ENCODE assay signal across 23 cellular contexts in the genomic region with DNA sequence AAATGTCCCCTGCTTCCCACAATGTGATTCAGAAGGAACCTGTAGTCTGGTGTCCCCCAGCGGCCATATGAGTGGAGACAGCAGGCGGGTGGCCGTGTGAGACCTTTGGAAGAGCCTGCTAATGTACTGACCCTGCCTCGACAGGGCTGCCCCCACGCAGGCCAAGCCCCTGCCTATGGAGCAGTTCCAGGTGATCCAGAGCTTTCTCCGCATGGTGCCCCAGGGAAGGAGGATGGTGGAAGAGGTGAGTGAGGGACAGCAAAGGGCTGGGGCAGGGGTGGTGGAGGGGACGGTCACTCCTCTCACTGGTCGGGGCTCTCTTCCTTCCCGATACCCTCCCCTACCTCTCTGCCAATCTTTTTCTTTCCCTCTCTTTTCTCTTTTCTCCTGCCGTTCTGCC. TPM values are rescaled to one million over a fixed set of nuclear protein-coding genes. Genes with fewer than 3 reads are reported as not detected.
DNase-seq lines count a peak whose midpoint lies in the region; ATAC-seq, FAIRE-seq and TF ChIP-seq lines count a peak whose summit lies in the region.
"Had no signal": no experiment of that assay in that cellular context is flagged by ENCODE, and none has a peak within 500 bp of the region (broad histone marks: within the 10 kb centered on the region; RNA-seq: fewer than 3 reads in every experiment).

No MANE protein-coding gene starts in this region.

- H3K36me3 ChIP-seq in HepG2 (replicated peaks in 1 of 2; ENCODE audit: control insufficient read depth in 1 of 2, insufficient read depth in 2 of 2, low read length in 2 of 2) (no peaks in the 10 kb centered on the region), right lobe of liver (no peaks in the 10 kb centered on the region), neuronal stem cell (replicated peaks in 1 of 2; ENCODE audit: control insufficient read depth in 2 of 2, insufficient read depth in 2 of 2, low read length in 2 of 2) (no peaks in the 10 kb centered on the region)

- intact Hi-C loops in HepG2 (cut with micrococcal nuclease; ENCODE audit: unreplicated experiment) (no loop called here), right lobe of liver (cut with DNase I) (no loop called here)

- TF ChIP-seq POLR2A in HepG2 (IDR thresholded peaks at IDR 0.05; ENCODE audit: insufficient read depth in 1 of 2, low read depth in 2 of 2, low read length in 2 of 2) (no peak), right lobe of liver (IDR thresholded peaks at IDR 0.05) (no peak)

- DNase-seq in HepG2 (ENCODE audit: low spot score) = no peak
- no peak for DNase-seq in right lobe of liver
- no peak for DNase-seq in endothelial cell (ENCODE audit: low spot score)
- DNase-seq in neuronal stem cell (ENCODE audit: low spot score) = no peak
- no peak for DNase-seq in DMS 273 (lab: John Stamatoyannopoulos, UW; ENCODE audit: unreplicated experiment)
- no peak for DNase-seq in central memory CD4-positive, alpha-beta T cell
- no peak for DNase-seq in NCI-H1417 treated with DMSO at 0.1 percent for 48 hours (lab: John Stamatoyannopoulos, UW)
- no peak for DNase-seq in GM19240 (ENCODE audit: insufficient read length, low spot score)
- DNase-seq: Caco-2; CD4-positive, CD25-positive, alpha-beta regulatory T cell; CD8-positive, alpha-beta T cell; DMS 273 treated with DMSO at 0.1 percent for 48 hours; EL; GDM1; H9 had no signal

- TF ChIP-seq RAD21 in HepG2 (CRISPR knock-in tag; IDR thresholded peaks at IDR 0.05) = no peak

- H3K4me1 ChIP-seq in HepG2 (ENCODE audit: insufficient read depth, low read length) = peaks cover 6% of the 10 kb centered on the region; the same call in 1 of the 2 replicates
- peaks cover 0 to 7% (median 0%) of the 10 kb centered on the region in 4 donors for H3K4me1 ChIP-seq in right lobe of liver
- peaks cover 7 to 19% of the 10 kb centered on the region in 2 donors for H3K4me1 ChIP-seq in neuronal stem cell (ENCODE audit: control insufficient read depth in 2 of 2, insufficient read depth in 1 of 2, low read depth in 1 of 2, low read length in 2 of 2)
- H3K4me1 ChIP-seq: Caco-2 had no signal

- no peaks in the 10 kb centered on the region for H3K79me2 ChIP-seq in HepG2 (ENCODE audit: insufficient read depth, low read length)

- H3K4me1 Mint-ChIP-seq in endothelial cell (ENCODE audit: unreplicated experiment) = peaks cover 68% of the 10 kb centered on the region

- CTCF ChIA-PET in HepG2 (lab: Yijun Ruan, JAX; ENCODE audit: low intra/inter-chr PET ratio, low total read pairs) = no interaction called here

- no peak overlapping the region for H2BK5ac ChIP-seq in neuronal stem cell (ENCODE audit: low read length)

- no peak overlapping the region for H3K18ac ChIP-seq in neuronal stem cell (ENCODE audit: low read length)

- H3K9me3 Mint-ChIP-seq in endothelial cell (ENCODE audit: unreplicated experiment) = no peaks in the 10 kb centered on the region
- H3K9me3 Mint-ChIP-seq: CD4-positive, CD25-positive, alpha-beta regulatory T cell; CD8-positive, alpha-beta T cell; GM23338; H9 had no signal

- H2AFZ ChIP-seq in HepG2 (ENCODE audit: low read length) (no peak overlapping the region), neuronal stem cell (ENCODE audit: low read length) (no peak overlapping the region)
- H2AFZ ChIP-seq: GM23338 had no signal

- no peaks in the 10 kb centered on the region for H4K20me1 ChIP-seq in HepG2 (ENCODE audit: insufficient read depth, low read length)

- no peak overlapping the region for H4K91ac ChIP-seq in neuronal stem cell (ENCODE audit: low read depth, low read length, poor library complexity)

- peaks cover 41% of the 10 kb centered on the region for H3K36me3 Mint-ChIP-seq in endothelial cell (ENCODE audit: low read depth, unreplicated experiment)
- H3K36me3 Mint-ChIP-seq: CD4-positive, CD25-positive, alpha-beta regulatory T cell; CD8-positive, alpha-beta T cell had no signal

- no peak overlapping the region for H2BK15ac ChIP-seq in neuronal stem cell (ENCODE audit: low read length)

- peaks cover 20% of the 10 kb centered on the region for H3K27me3 Mint-ChIP-seq in endothelial cell (ENCODE audit: unreplicated experiment)
- H3K27me3 Mint-ChIP-seq: B cell; CD4-positive, CD25-positive, alpha-beta regulatory T cell had no signal

- H3K4me3 Mint-ChIP-seq in endothelial cell (ENCODE audit: unreplicated experiment) = no peak overlapping the region
- H3K4me3 Mint-ChIP-seq: B cell; CD4-positive, CD25-positive, alpha-beta regulatory T cell; CD8-positive, alpha-beta T cell; GM23338; H9 had no signal

- no peak overlapping the region for H3K14ac ChIP-seq in neuronal stem cell (ENCODE audit: low read length)

- H3K27me3 ChIP-seq in HepG2 (ENCODE audit: control insufficient read depth in 1 of 2, insufficient read depth in 2 of 2, low read length in 2 of 2) (peaks cover 3 to 30% of the 10 kb centered on the region in 2 experiments; a peak in 4 of 5 replicates), right lobe of liver (no peaks in the 10 kb centered on the region), neuronal stem cell (ENCODE audit: control insufficient read depth in 3 of 3, insufficient read depth in 3 of 3, low read depth in 1 of 3, low read length in 3 of 3) (no peaks in the 10 kb centered on the region)
- H3K27me3 ChIP-seq: BLaER1 had no signal

- whole genome bisulfite sequencing in HepG2 (ENCODE audit: low lambda C conversion rate) = 20% methylated on average over 10 of the region's 10 CpGs
- 63% methylated on average over 3 of the region's 10 CpGs for WGBS in right lobe of liver (ENCODE audit: insufficient coverage, low coverage, low lambda C conversion rate, missing lambda C conversion rate)
- WGBS in neuronal stem cell (ENCODE audit: extremely low coverage in 2 of 2, insufficient read length in 2 of 2, insufficient replicate concordance in 1 of 2), 2 donors = no CpG with 5 or more reads among the region's 10 CpGs

- H3K4me2 ChIP-seq in HepG2 (ENCODE audit: low read depth, low read length) (no peak overlapping the region), neuronal stem cell (ENCODE audit: insufficient read depth, low read length, poor library complexity, severe bottlenecking) (no peak overlapping the region)
- H3K4me2 ChIP-seq: BLaER1, GM23338 had no signal

- POLR2A ChIA-PET in HepG2 (lab: Yijun Ruan, JAX) = no interaction called here

- H3K27ac ChIP-seq in HepG2 (ENCODE audit: extremely low read length, insufficient read depth, low read length) = no peak overlapping the region
- H3K27ac ChIP-seq in right lobe of liver = no peak overlapping the region
- no peak overlapping the region for H3K27ac ChIP-seq in neuronal stem cell (replicated peaks; ENCODE audit: low read length)
- H3K27ac ChIP-seq: 22Rv1, C4-2B had no signal

- peak overlapping the region; percentile 91 for H3K27ac Mint-ChIP-seq in endothelial cell (ENCODE audit: unreplicated experiment)
- H3K27ac Mint-ChIP-seq: B cell; CD8-positive, alpha-beta T cell had no signal

- H3K23ac ChIP-seq in neuronal stem cell (ENCODE audit: low read depth, low read length, poor library complexity) = no peak overlapping the region

- ATAC-seq in HepG2 (0 out of 3 replicates have a peak, but pooled peaks have one; percentile 15), right lobe of liver (no peak)
- ATAC-seq: CD8-positive, alpha-beta T cell; GM23338; HCT116 had no signal

- TF ChIP-seq EP300 in HepG2 (IDR thresholded peaks at IDR 0.05; ENCODE audit: low read depth in 2 of 2, low read length in 2 of 2) (no peak), HepG2 (CRISPR knock-in tag; IDR thresholded peaks at IDR 0.05; ENCODE audit: borderline replicate concordance) (no peak)

- in situ Hi-C loops in HepG2 (cut with HindIII; ENCODE audit: extremely low pct_ligation_motif_present, low pct_unique_long_range_greater_than_20kb) = no loop called here

- BruUV-seq in HepG2 (replicated peaks; lab: Mats Ljungman, UMichigan) = no TSS peak

- H3K4me3 ChIP-seq in HepG2 (replicated peaks in 1 of 3; ENCODE audit: insufficient read depth in 1 of 3, low read depth in 2 of 3, low read length in 3 of 3) = no peak overlapping the region
- no peak overlapping the region for H3K4me3 ChIP-seq in right lobe of liver
- no peak overlapping the region for H3K4me3 ChIP-seq in neuronal stem cell (ENCODE audit: low read length in 2 of 2)
- H3K4me3 ChIP-seq: BLaER1, GM23338 had no signal

- no peak overlapping the region for H3K4ac ChIP-seq in neuronal stem cell (ENCODE audit: low read length)

- peak; percentile 21; the same call in 1 of the 2 replicates for TF ChIP-seq CTCF in HepG2 (CRISPR knock-in tag; IDR thresholded peaks at IDR 0.05)
- TF ChIP-seq CTCF in right lobe of liver (IDR thresholded peaks at IDR 0.05) = no peak
- no peak for TF ChIP-seq CTCF in endothelial cell (IDR thresholded peaks at IDR 0.05; ENCODE audit: unreplicated experiment)

- peak overlapping the region; percentile 29 for H2AK5ac ChIP-seq in neuronal stem cell (ENCODE audit: low read depth, low read length)

- no peak overlapping the region for H3K9ac ChIP-seq in HepG2 (ENCODE audit: insufficient read depth, low read depth, low read length)
- H3K9ac ChIP-seq in neuronal stem cell (ENCODE audit: low read depth, low read length, poor library complexity) = no peak overlapping the region
- H3K9ac ChIP-seq: BLaER1 had no signal

- no peaks in the 10 kb centered on the region for H3K79me1 ChIP-seq in neuronal stem cell (ENCODE audit: low read depth, low read length)

- H3K9me3 ChIP-seq in HepG2 (ENCODE audit: low read length) (no peaks in the 10 kb centered on the region), right lobe of liver (no peaks in the 10 kb centered on the region), neuronal stem cell (replicated peaks in 1 of 2; ENCODE audit: control insufficient read depth in 2 of 2, insufficient read depth in 1 of 2, low read depth in 1 of 2, low read length in 2 of 2) (no peaks in the 10 kb centered on the region)
- H3K9me3 ChIP-seq: BLaER1, Caco-2 had no signal

- H4K8ac ChIP-seq in neuronal stem cell (ENCODE audit: low read depth, low read length) = no peak overlapping the region

- no peak overlapping the region for H2BK12ac ChIP-seq in neuronal stem cell (ENCODE audit: low read length)

- FAIRE-seq in HepG2 (lab: Jason Lieb, UNC) = no peak
- FAIRE-seq: A204.1, GM12891 had no signal

- H2BK120ac ChIP-seq in neuronal stem cell (ENCODE audit: low read depth, low read length) = no peak overlapping the region

RNA-seq across cellular contexts. Expression of gene PALD1, which starts 55.7 kb away (rescaled TPM):
- total RNA-seq in HepG2 (2016; rRNA removed; fragmentation: Illumina TruSeq; extraction: Trizol) (0.06 and 0.07 TPM in 2 replicates), right lobe of liver (1 to 10 TPM in 4 of 6 experiments, under 1 TPM in 2; 0.81 to 2.9 (median 1.3) TPM), endothelial cell (ENCODE audit: unreplicated experiment) (166 TPM)
- not detected in 2 replicates for total RNA-seq in HepG2 (2016; cell fraction: cytosol; rRNA removed; fragmentation: Illumina TruSeq; extraction: Trizol; ENCODE audit: low read depth)
- total RNA-seq in HepG2 (2016; cell fraction: insoluble cytoplasmic fraction; rRNA removed; fragmentation: Illumina TruSeq; extraction: Trizol) = 0.04 TPM in 1 of 2 replicates, not detected in the other
- 0.03 TPM in 2 replicates for total RNA-seq in HepG2 (2016; cell fraction: membrane; rRNA removed; fragmentation: Illumina TruSeq; extraction: Trizol)
- not detected in 2 replicates for total RNA-seq in HepG2 (2016; cell fraction: nucleus; rRNA removed; fragmentation: Illumina TruSeq; extraction: Trizol)
- polyA plus RNA-seq in HepG2 (2011; rRNA removed) = 0.08 and 0.09 TPM in 2 replicates
- polyA plus RNA-seq in HepG2 (2011; cell fraction: cytosol; rRNA removed) = 0.08 TPM in 2 replicates
- polyA plus RNA-seq in HepG2 (2011; cell fraction: nucleus; rRNA removed) = 0.43 and 0.50 TPM in 2 replicates
- polyA plus RNA-seq in HepG2 (2012) = 0.11 TPM in 1 of 2 replicates, not detected in the other
- not detected in 2 replicates for polyA plus RNA-seq in HepG2 (2016; cell fraction: cytosol; fragmentation: Illumina TruSeq; extraction: Trizol; ENCODE audit: low read depth)
- polyA plus RNA-seq in HepG2 (2016; cell fraction: insoluble cytoplasmic fraction; fragmentation: Illumina TruSeq; extraction: Trizol; ENCODE audit: low read depth) = not detected in 2 replicates
- not detected in 2 replicates for polyA plus RNA-seq in HepG2 (2016; cell fraction: membrane; fragmentation: Illumina TruSeq; extraction: Trizol; ENCODE audit: low read depth)
- polyA plus RNA-seq in HepG2 (2016; cell fraction: nucleus; fragmentation: Illumina TruSeq; extraction: Trizol; ENCODE audit: insufficient read depth, low read depth) = not detected in 2 replicates
- 0.05 and 0.52 TPM in 2 replicates for polyA minus RNA-seq in HepG2 (2011; rRNA and poly(A)+ RNA removed; ENCODE audit: low replicate concordance)
- not detected in 2 replicates for polyA minus RNA-seq in HepG2 (2011; cell fraction: cytosol; rRNA and poly(A)+ RNA removed)
- polyA minus RNA-seq in HepG2 (2011; cell fraction: nucleus; rRNA and poly(A)+ RNA removed) = 0.12 TPM in 1 of 2 replicates, not detected in the other
- polyA plus RNA-seq in neuronal stem cell (2013, experiment 1 of 2) = 8.1 TPM
- polyA plus RNA-seq in neuronal stem cell (2013, experiment 2 of 2) = 8.1 TPM
- total RNA-seq: CD4-positive, CD25-positive, alpha-beta regulatory T cell had no signal
- polyA plus RNA-seq: CD4-positive, CD25-positive, alpha-beta regulatory T cell had no signal

Comparison
In these comparisons a context has a peak if more than half of its experiments do, and no peak if none do; other contexts are left out.
1. RNA of gene PALD1, which starts 55.7 kb away (total RNA-seq): 166 TPM in endothelial cell (single experiment); 0.81 to 2.9 TPM in right lobe of liver and 0.03 to 0.07 TPM in HepG2; every median in the first group is over 10 times any median in the second.